2 cellular contexts compared by ENCODE assay signal in the genomic region with DNA sequence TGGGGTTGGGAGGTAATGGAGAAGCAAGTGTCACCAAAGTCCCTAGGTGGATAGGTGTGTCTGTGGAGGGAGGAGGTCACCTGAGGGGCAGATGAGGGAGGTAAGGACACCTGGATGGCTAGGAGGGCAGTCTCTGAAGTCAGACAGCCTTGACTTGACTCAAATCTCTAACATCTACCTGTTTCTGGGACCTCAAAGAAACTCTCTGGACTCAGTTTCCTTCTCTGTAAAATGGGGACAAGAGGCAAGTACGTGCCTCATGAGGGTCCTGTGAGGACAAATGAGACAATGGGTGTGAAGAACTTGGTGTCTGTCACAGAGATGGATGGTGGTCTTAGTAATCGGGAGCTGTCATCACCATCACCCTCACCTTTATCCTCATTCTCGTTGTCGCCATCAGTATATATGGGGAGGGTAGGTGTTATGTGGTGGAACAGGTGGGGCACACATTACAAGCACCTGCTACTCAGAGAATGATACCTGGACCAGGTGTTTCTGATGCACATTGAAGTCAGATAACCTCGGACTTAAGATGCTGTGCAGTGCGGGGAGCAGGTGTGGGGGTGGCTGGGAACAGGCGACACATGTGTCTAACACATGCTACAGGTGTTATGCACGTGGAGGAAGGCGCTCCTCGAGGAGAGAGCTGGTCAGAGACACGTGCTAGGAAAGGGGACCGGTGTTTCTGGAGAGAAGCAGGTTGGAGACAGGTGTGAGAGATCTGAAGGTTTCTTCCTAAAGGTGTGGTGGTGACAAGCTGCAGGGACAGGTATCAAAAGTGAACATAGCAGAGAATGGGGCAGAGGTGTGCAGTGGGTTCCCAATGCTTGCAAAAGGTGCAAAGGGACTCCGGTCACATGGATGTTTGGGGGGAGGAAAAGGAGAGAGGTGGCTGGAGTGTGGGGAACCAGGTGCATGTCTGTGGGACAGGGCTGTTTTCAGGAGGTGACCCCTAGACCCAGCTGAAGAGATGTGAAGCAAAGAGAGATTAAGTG.
TF ChIP-seq lines count a peak whose summit lies in the region.

No MANE protein-coding gene starts in this region.

TF ChIP-seq in Ishikawa, 13 proteins besides CTCF, POLR2A, EP300 and RAD21:
- no peak for TF ChIP-seq TAF1 (IDR thresholded peaks at IDR 0.05; ENCODE audit: low read depth)
- TF ChIP-seq MAX (IDR thresholded peaks at IDR 0.05), result peak; percentile 67
TF ChIP-seq in Ishikawa: peak in this region for 1.

TF ChIP-seq in K562, 482 proteins besides CTCF, POLR2A, EP300 and RAD21 (continues in another document):
- TF ChIP-seq RBM25 (IDR thresholded peaks at IDR 0.05; ENCODE audit: low read depth, low read length, severe bottlenecking) (peak; percentile 95), SREBF1 (IDR thresholded peaks at IDR 0.05; ENCODE audit: borderline replicate concordance, low read depth, low read length) (no peak), MNT (conservative IDR thresholded peaks at IDR 0.05) (peak in 1 of 2 experiments; percentile 38; a peak in 1 of 4 replicates), CREB3L1 (IDR thresholded peaks at IDR 0.05; ENCODE audit: borderline replicate concordance, low read depth) (peak; percentile 30; the same call in 1 of the 2 replicates), ZNF384 (IDR thresholded peaks at IDR 0.05; ENCODE audit: low read depth, low read length) (no peak), ADNP (tag; IDR thresholded peaks at IDR 0.05) (0 out of 2 replicates have a peak, but pooled peaks have one; percentile 17), E2F6 (IDR thresholded peaks at IDR 0.05; ENCODE audit: borderline replicate concordance in 1 of 2, extremely low read depth in 1 of 2, insufficient read depth in 1 of 2, insufficient read length in 1 of 2, low read depth in 1 of 2, low read length in 1 of 2, poor library complexity in 1 of 2, severe bottlenecking in 1 of 2) (peak; percentile 45 to 93), USF1 (CRISPR knock-in tag; IDR thresholded peaks at IDR 0.05) (peak; percentile 65), ARID4B (CRISPR knock-in tag; IDR thresholded peaks at IDR 0.05) (0 out of 2 replicates have a peak, but pooled peaks have one; percentile 42), MAX (CRISPR knock-in tag; IDR thresholded peaks at IDR 0.05) (peak; percentile 96), FOXP1 (CRISPR knock-in tag; IDR thresholded peaks at IDR 0.05) (peak; percentile 83; the same call in 1 of the 2 replicates), ATF3 (IDR thresholded peaks at IDR 0.05) (no peak), ATF3 (CRISPR knock-in tag; conservative IDR thresholded peaks at IDR 0.05) (no peak), MYC (IDR thresholded peaks at IDR 0.05; ENCODE audit: low read depth, low read length) (0 out of 2 replicates have a peak, but pooled peaks have one; percentile 20), MYC (CRISPR knock-in tag; IDR thresholded peaks at IDR 0.05; ENCODE audit: borderline replicate concordance, low read depth) (no peak), ZNF431 (CRISPR knock-in tag; IDR thresholded peaks at IDR 0.05) (peak; percentile 64; the same call in 1 of the 2 replicates), CHD4 (IDR thresholded peaks at IDR 0.05; ENCODE audit: insufficient read depth, insufficient replicate concordance, low read depth, low read length, poor library complexity, severe bottlenecking) (peak; percentile 33), L3MBTL2 (IDR thresholded peaks at IDR 0.05) (peak; percentile 88), CREB1 (IDR thresholded peaks at IDR 0.05) (no peak), CREB1 (CRISPR knock-in tag; IDR thresholded peaks at IDR 0.05) (0 out of 2 replicates have a peak, but pooled peaks have one; percentile 40), FOXP4 (CRISPR knock-in tag; IDR thresholded peaks at IDR 0.05; ENCODE audit: borderline replicate concordance) (peak; percentile 96; the same call in 1 of the 2 replicates), TEAD4 (IDR thresholded peaks at IDR 0.05; ENCODE audit: low read length) (no peak), TEAD4 (CRISPR knock-in tag; IDR thresholded peaks at IDR 0.05; ENCODE audit: borderline replicate concordance) (peak; percentile 90; the same call in 1 of the 2 replicates), BCOR (IDR thresholded peaks at IDR 0.05) (peak; percentile 82), JUN (IDR thresholded peaks at IDR 0.05; ENCODE audit: borderline replicate concordance, low read depth, low read length) (no peak), JUN (CRISPR knock-in tag; IDR thresholded peaks at IDR 0.05; ENCODE audit: borderline replicate concordance) (no peak), CBX3 (IDR thresholded peaks at IDR 0.05; ENCODE audit: borderline replicate concordance in 1 of 2, low read length in 2 of 2) (peak in 1 of 2 experiments; percentile 35; a peak in 1 of 3 replicates), MCM2 (IDR thresholded peaks at IDR 0.05; ENCODE audit: low read depth) (no peak), KDM1A (IDR thresholded peaks at IDR 0.05) (peak in 1 of 2 experiments; percentile 69; a peak in 3 of 4 replicates), SMARCA5 (IDR thresholded peaks at IDR 0.05) (peak; percentile 78)
- TF ChIP-seq, protein P1, sequence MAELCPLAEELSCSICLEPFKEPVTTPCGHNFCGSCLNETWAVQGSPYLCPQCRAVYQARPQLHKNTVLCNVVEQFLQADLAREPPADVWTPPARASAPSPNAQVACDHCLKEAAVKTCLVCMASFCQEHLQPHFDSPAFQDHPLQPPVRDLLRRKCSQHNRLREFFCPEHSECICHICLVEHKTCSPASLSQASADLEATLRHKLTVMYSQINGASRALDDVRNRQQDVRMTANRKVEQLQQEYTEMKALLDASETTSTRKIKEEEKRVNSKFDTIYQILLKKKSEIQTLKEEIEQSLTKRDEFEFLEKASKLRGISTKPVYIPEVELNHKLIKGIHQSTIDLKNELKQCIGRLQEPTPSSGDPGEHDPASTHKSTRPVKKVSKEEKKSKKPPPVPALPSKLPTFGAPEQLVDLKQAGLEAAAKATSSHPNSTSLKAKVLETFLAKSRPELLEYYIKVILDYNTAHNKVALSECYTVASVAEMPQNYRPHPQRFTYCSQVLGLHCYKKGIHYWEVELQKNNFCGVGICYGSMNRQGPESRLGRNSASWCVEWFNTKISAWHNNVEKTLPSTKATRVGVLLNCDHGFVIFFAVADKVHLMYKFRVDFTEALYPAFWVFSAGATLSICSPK (IDR thresholded peaks at IDR 0.05; ENCODE audit: borderline replicate concordance), result no peak
